In genomic region chr7:138267934-138268333, GRCh38 we compare ENCODE assay signal across 17 cellular contexts.
DNase-seq lines count a peak whose midpoint lies in the region; ATAC-seq, FAIRE-seq and TF ChIP-seq lines count a peak whose summit lies in the region.
"Had no signal": no experiment of that assay in that cellular context is flagged by ENCODE, and none has a peak within 500 bp of the region (broad histone marks: within the 10 kb centered on the region; RNA-seq: fewer than 3 reads in every experiment).

No MANE protein-coding gene starts in this region.

- no peak for TF ChIP-seq POLR2A in K562 (conservative IDR thresholded peaks at IDR 0.05)

- peak; percentile 38 for ATAC-seq in K562
- ATAC-seq in HG03378 (IDR thresholded peaks at IDR 0.05; ENCODE audit: unreplicated experiment) = no peak

- H3K27ac Mint-ChIP-seq in MCF 10A (ENCODE audit: low read depth, unreplicated experiment) = no peak overlapping the region
- H3K27ac Mint-ChIP-seq in osteocyte (ENCODE audit: unreplicated experiment) = no peak overlapping the region

- TF ChIP-seq RAD21 in K562 (CRISPR knock-in tag; conservative IDR thresholded peaks at IDR 0.05 in 1 of 2, IDR thresholded peaks at IDR 0.05 in 1 of 2) = no peak

- TF ChIP-seq CTCF in mammary epithelial cell (conservative IDR thresholded peaks at IDR 0.05 in 1 of 2, IDR thresholded peaks at IDR 0.05 in 1 of 2; ENCODE audit: extremely low read depth in 1 of 2, insufficient read depth in 1 of 2, low read depth in 1 of 2, low read length in 2 of 2) = no peak
- TF ChIP-seq CTCF in MCF 10A (IDR thresholded peaks at IDR 0.05; ENCODE audit: unreplicated experiment) = no peak
- no peak for TF ChIP-seq CTCF in K562 (IDR thresholded peaks at IDR 0.05 in 2 of 3, conservative IDR thresholded peaks at IDR 0.05 in 1 of 3; ENCODE audit: insufficient read depth in 2 of 3, low read depth in 1 of 3, low read length in 3 of 3)
- TF ChIP-seq CTCF in osteocyte (IDR thresholded peaks at IDR 0.05) = no peak

- H3K4me2 ChIP-seq in mammary epithelial cell (ENCODE audit: insufficient read depth, low read depth, low read length) (no peak overlapping the region), K562 (ENCODE audit: insufficient read depth, low read length) (no peak overlapping the region)
- H3K4me2 ChIP-seq: BLaER1 had no signal

- no peaks in the 10 kb centered on the region for H3K36me3 Mint-ChIP-seq in MCF 10A (ENCODE audit: insufficient read depth, unreplicated experiment)
- H3K36me3 Mint-ChIP-seq in osteocyte (ENCODE audit: unreplicated experiment) = no peaks in the 10 kb centered on the region
- H3K36me3 Mint-ChIP-seq: CD8-positive, alpha-beta memory T cell had no signal

- H3K9me3 ChIP-seq in mammary epithelial cell (replicated peaks; ENCODE audit: insufficient read depth, low read length) = no peaks in the 10 kb centered on the region
- no peaks in the 10 kb centered on the region for H3K9me3 ChIP-seq in K562 (replicated peaks; ENCODE audit: control insufficient read depth, insufficient read depth, low read depth, low read length)
- H3K9me3 ChIP-seq: BLaER1, HAP-1 had no signal

- dilution Hi-C loops in mammary epithelial cell (cut with HindIII; ENCODE audit: low sequenced_read_pairs) = no loop called here

- H4K20me1 ChIP-seq in mammary epithelial cell (ENCODE audit: insufficient read depth, low read length) (no peaks in the 10 kb centered on the region), K562 (replicated peaks; ENCODE audit: control insufficient read depth, insufficient read depth, low read length) (no peaks in the 10 kb centered on the region)
- H4K20me1 ChIP-seq: BLaER1 had no signal

- H3K79me2 ChIP-seq in mammary epithelial cell (ENCODE audit: insufficient read depth, low read length) (no peaks in the 10 kb centered on the region), K562 (ENCODE audit: control insufficient read depth, insufficient read depth, low read length) (no peaks in the 10 kb centered on the region)

- H3K9me3 Mint-ChIP-seq in MCF 10A (ENCODE audit: unreplicated experiment) = no peaks in the 10 kb centered on the region
- no peaks in the 10 kb centered on the region for H3K9me3 Mint-ChIP-seq in osteocyte (ENCODE audit: unreplicated experiment)

- FAIRE-seq in K562 (lab: Jason Lieb, UNC) = no peak

- H3K27me3 ChIP-seq in mammary epithelial cell (ENCODE audit: insufficient read depth, low read length) = no peaks in the 10 kb centered on the region
- no peaks in the 10 kb centered on the region for H3K27me3 ChIP-seq in K562 (ENCODE audit: control insufficient read depth in 2 of 2, insufficient read depth in 2 of 2, low read length in 2 of 2)
- H3K27me3 ChIP-seq: BLaER1 had no signal

- no peak overlapping the region for H3K9ac ChIP-seq in mammary epithelial cell (ENCODE audit: insufficient read depth, low read length)
- H3K9ac ChIP-seq in K562 (ENCODE audit: insufficient read depth in 1 of 2, low read depth in 2 of 2, low read length in 2 of 2) = peak overlapping the region in 1 of 2 experiments; percentile 54; a peak in 2 of 4 replicates
- H3K9ac ChIP-seq: BLaER1, GM23248 had no signal

- CTCF ChIA-PET in mammary epithelial cell (lab: Charles Lee; ENCODE audit: low non-redundant PET) (no interaction called here), MCF 10A (lab: Yijun Ruan, JAX) (no interaction called here), K562 (lab: Yijun Ruan, JAX; ENCODE audit: low intra/inter-chr PET ratio) (no interaction called here)

- TF ChIP-seq EP300 in K562 (IDR thresholded peaks at IDR 0.05; ENCODE audit: low read length) = no peak

- no peak overlapping the region for H3K4me3 Mint-ChIP-seq in MCF 10A (ENCODE audit: unreplicated experiment)
- no peak overlapping the region for H3K4me3 Mint-ChIP-seq in osteocyte (ENCODE audit: unreplicated experiment)
- H3K4me3 Mint-ChIP-seq: CD8-positive, alpha-beta memory T cell had no signal

- BruUV-seq in mammary epithelial cell (replicated peaks; lab: Mats Ljungman, UMichigan) = no TSS peak
- no TSS peak for BruUV-seq in MCF 10A (replicated peaks; lab: Mats Ljungman, UMichigan)
- BruUV-seq in K562 (replicated peaks; lab: Mats Ljungman, UMichigan) = no TSS peak

- no peaks in the 10 kb centered on the region for H3K36me3 ChIP-seq in mammary epithelial cell (ENCODE audit: insufficient read depth, low read length)
- no peaks in the 10 kb centered on the region for H3K36me3 ChIP-seq in K562 (ENCODE audit: control insufficient read depth, insufficient read depth, low read length)
- H3K36me3 ChIP-seq: BLaER1, HAP-1 had no signal

- H3K4me1 ChIP-seq in mammary epithelial cell (ENCODE audit: insufficient read depth, low read length) = no peaks in the 10 kb centered on the region
- H3K4me1 ChIP-seq in K562 (replicated peaks in 1 of 2; ENCODE audit: control insufficient read depth in 2 of 2, insufficient read depth in 2 of 2, low read length in 2 of 2) = no peaks in the 10 kb centered on the region; a peak in 1 of 5 replicates
- H3K4me1 ChIP-seq: BLaER1, Caco-2, HAP-1 had no signal

- in situ Hi-C loops in mammary epithelial cell (cut with MboI; ENCODE audit: low sequenced_read_pairs in 2 of 2) (no loop called here), K562 (cut with MboI) (no loop called here)

- H2AFZ ChIP-seq in mammary epithelial cell (ENCODE audit: low read depth, low read length) = peak overlapping the region; percentile 15
- H2AFZ ChIP-seq in K562 (ENCODE audit: low read depth, low read length) = no peak overlapping the region
- H2AFZ ChIP-seq: GM23248 had no signal

- H3K4me3 ChIP-seq in mammary epithelial cell (replicated peaks in 1 of 3; ENCODE audit: insufficient read depth in 1 of 3, low read depth in 2 of 3, low read length in 3 of 3) (no peak overlapping the region), K562 (no peak overlapping the region)
- H3K4me3 ChIP-seq: BLaER1, GM23248, HAP-1 had no signal

- DNase-seq in mammary epithelial cell (no peak), MCF 10A (ENCODE audit: unreplicated experiment) (no peak), K562 (ENCODE audit: extremely low read depth in 1 of 4, low spot score in 3 of 4) (no peak), osteocyte (ENCODE audit: extremely low spot score, unreplicated experiment) (peak; percentile 75), NCI-H226 (no peak)
- DNase-seq in stimulated activated CD4-positive, alpha-beta T cell treated with anti-CD3 and anti-CD28 coated beads, Interleukin-2, amount 100 ng/mL, for 24 hours = no peak
- DNase-seq: 8988T; AML-193; Caco-2; CD8-positive, alpha-beta memory T cell; DMS53; GF-D8; GM23248 had no signal

- intact Hi-C loops in mammary epithelial cell (cut with micrococcal nuclease) (no loop called here), MCF 10A (cut with micrococcal nuclease) (no loop called here), K562 (cut with micrococcal nuclease) (no loop called here)

- POLR2A ChIA-PET in MCF 10A (lab: Yijun Ruan, JAX) (no interaction called here), K562 (lab: Yijun Ruan, JAX) (interaction anchor here (0.6 to 0.7 kb wide), 2 partner anchors 10 to 86 kb away, joined by 3 read pairs; no protein-coding TSS in a partner anchor)

- H3K9me1 ChIP-seq in K562 (ENCODE audit: control insufficient read depth, insufficient read depth, low read length) = no peaks in the 10 kb centered on the region

- H3K4me1 Mint-ChIP-seq in MCF 10A (ENCODE audit: insufficient read depth, unreplicated experiment) = no peaks in the 10 kb centered on the region
- peaks cover under 1% of the 10 kb centered on the region for H3K4me1 Mint-ChIP-seq in osteocyte (ENCODE audit: unreplicated experiment)
- H3K4me1 Mint-ChIP-seq: CD8-positive, alpha-beta memory T cell had no signal

- H3K27me3 Mint-ChIP-seq in MCF 10A (ENCODE audit: insufficient read depth, unreplicated experiment) (no peaks in the 10 kb centered on the region), osteocyte (ENCODE audit: unreplicated experiment) (no peaks in the 10 kb centered on the region)

- H3K27ac ChIP-seq in mammary epithelial cell (ENCODE audit: insufficient read depth, low read depth, low read length) = no peak overlapping the region
- H3K27ac ChIP-seq in K562 (ENCODE audit: extremely low read depth, low read depth, low read length) = no peak overlapping the region
- H3K27ac ChIP-seq: BLaER1, GM23248, HL-60 had no signal

- WGBS in mammary epithelial cell (ENCODE audit: low coverage, missing lambda C conversion rate) = 62% methylated on average over 4 of the region's 6 CpGs
- 26% methylated on average over 6 of the region's 6 CpGs for WGBS in K562 (ENCODE audit: insufficient coverage, low coverage, missing lambda C conversion rate)

TF ChIP-seq in K562, 482 proteins besides CTCF, POLR2A, EP300 and RAD21 (continues in another document):
- TF ChIP-seq ZNF175 (CRISPR knock-in tag; IDR thresholded peaks at IDR 0.05; ENCODE audit: low read depth) (no peak), ZNF134 (CRISPR knock-in tag; conservative IDR thresholded peaks at IDR 0.05) (no peak), HMGN3 (IDR thresholded peaks at IDR 0.05; ENCODE audit: borderline replicate concordance, extremely low read depth, insufficient read length, low read depth, low read length) (no peak), TFAP4 (CRISPR knock-in tag; IDR thresholded peaks at IDR 0.05; ENCODE audit: borderline replicate concordance) (no peak), MEF2D (tag; conservative IDR thresholded peaks at IDR 0.05; ENCODE audit: low read depth) (no peak)
